ENCODE assay signal across 1 cellular context in genomic region chr16:20803561-20804214, GRCh38.
A peak's percentile ranks its signal among the peaks of the same experiment; 100 is the strongest.
TF ChIP-seq lines count a peak whose summit lies in the region.

No MANE protein-coding gene starts in this region.

TF ChIP-seq in HepG2, 621 proteins besides CTCF, POLR2A, EP300 and RAD21 (continued from another document and continues in another):
- TF ChIP-seq MEIS2 (CRISPR knock-in tag; IDR thresholded peaks at IDR 0.05) = peak; percentile 80
- peak; percentile 15; the same call in 1 of the 2 replicates for TF ChIP-seq ZNF770 (CRISPR knock-in tag; IDR thresholded peaks at IDR 0.05)
- 0 out of 2 replicates have a peak, but pooled peaks have one; percentile 27 for TF ChIP-seq ZZZ3 (CRISPR knock-in tag; IDR thresholded peaks at IDR 0.05; ENCODE audit: borderline replicate concordance)
- 0 out of 2 replicates have a peak, but pooled peaks have one; percentile 56 for TF ChIP-seq HHEX (CRISPR knock-in tag; IDR thresholded peaks at IDR 0.05)
- no peak for TF ChIP-seq GTF2F1 (IDR thresholded peaks at IDR 0.05; ENCODE audit: low read length)
- peak; percentile 68; the same call in 1 of the 2 replicates for TF ChIP-seq ZNF709 (CRISPR knock-in tag; IDR thresholded peaks at IDR 0.05)
- TF ChIP-seq ZSCAN31 (CRISPR knock-in tag; IDR thresholded peaks at IDR 0.05; ENCODE audit: low read depth) = peak; percentile 64; the same call in 1 of the 2 replicates
- TF ChIP-seq ZSCAN9 (CRISPR knock-in tag; IDR thresholded peaks at IDR 0.05; ENCODE audit: borderline replicate concordance) = peak; percentile 27; the same call in 1 of the 2 replicates
- peak; percentile 78; the same call in 1 of the 2 replicates for TF ChIP-seq ZBTB20 (CRISPR knock-in tag; IDR thresholded peaks at IDR 0.05; ENCODE audit: borderline replicate concordance, low read depth)
- TF ChIP-seq ETS1 (CRISPR knock-in tag; IDR thresholded peaks at IDR 0.05) = no peak
- no peak for TF ChIP-seq PCBP2 (optimal IDR thresholded peaks at IDR 0.05; ENCODE audit: low read depth, low read length, poor library complexity, severe bottlenecking)
- TF ChIP-seq ZNF124 (CRISPR knock-in tag; IDR thresholded peaks at IDR 0.05) = 0 out of 2 replicates have a peak, but pooled peaks have one; percentile 23
- TF ChIP-seq TBX3 (IDR thresholded peaks at IDR 0.05; ENCODE audit: borderline replicate concordance) = peak; percentile 92
- TF ChIP-seq RELA (CRISPR knock-in tag; IDR thresholded peaks at IDR 0.05) = no peak
- peak; percentile 61; the same call in 1 of the 2 replicates for TF ChIP-seq POGK (CRISPR knock-in tag; conservative IDR thresholded peaks at IDR 0.05)
- peak; percentile 76; the same call in 1 of the 2 replicates for TF ChIP-seq AHDC1 (CRISPR knock-in tag; IDR thresholded peaks at IDR 0.05; ENCODE audit: borderline replicate concordance)
- no peak for TF ChIP-seq CENPBD1 (CRISPR knock-in tag; IDR thresholded peaks at IDR 0.05; ENCODE audit: borderline replicate concordance, low read depth)
- peak; percentile 80; the same call in 1 of the 2 replicates for TF ChIP-seq GZF1 (CRISPR knock-in tag; IDR thresholded peaks at IDR 0.05)
- TF ChIP-seq DRAP1 (CRISPR knock-in tag; IDR thresholded peaks at IDR 0.05) = peak; percentile 69
- TF ChIP-seq ZFYVE20 (CRISPR knock-in tag; IDR thresholded peaks at IDR 0.05; ENCODE audit: borderline replicate concordance, low read depth) = no peak
- peak; percentile 99 for TF ChIP-seq MIXL1 (CRISPR knock-in tag; IDR thresholded peaks at IDR 0.05)
- TF ChIP-seq TCF7 (IDR thresholded peaks at IDR 0.05; ENCODE audit: low read depth) = no peak
- TF ChIP-seq STAT6 (CRISPR knock-in tag; IDR thresholded peaks at IDR 0.05; ENCODE audit: borderline replicate concordance) = peak; percentile 96
- peak; percentile 93 for TF ChIP-seq MEF2D (CRISPR knock-in tag; IDR thresholded peaks at IDR 0.05)
- peak; percentile 36; the same call in 1 of the 2 replicates for TF ChIP-seq THAP8 (CRISPR knock-in tag; IDR thresholded peaks at IDR 0.05; ENCODE audit: borderline replicate concordance)
- TF ChIP-seq BRD4 (CRISPR knock-in tag; IDR thresholded peaks at IDR 0.05) = peak; percentile 83; the same call in 1 of the 2 replicates
- TF ChIP-seq ZNF263 (CRISPR knock-in tag; IDR thresholded peaks at IDR 0.05) = no peak
- peak; percentile 84 for TF ChIP-seq POLR2AphosphoS5 (IDR thresholded peaks at IDR 0.05; ENCODE audit: low read depth, low read length)
- TF ChIP-seq ZNF607 (CRISPR knock-in tag; IDR thresholded peaks at IDR 0.05; ENCODE audit: borderline replicate concordance) = peak; percentile 35; the same call in 1 of the 2 replicates
- no peak for TF ChIP-seq ZNF773 (CRISPR knock-in tag; IDR thresholded peaks at IDR 0.05; ENCODE audit: borderline replicate concordance)
- TF ChIP-seq ZNF740 (CRISPR knock-in tag; IDR thresholded peaks at IDR 0.05) = no peak
- TF ChIP-seq ZNF776 (CRISPR knock-in tag; IDR thresholded peaks at IDR 0.05) = no peak
- TF ChIP-seq RXRB (CRISPR knock-in tag; IDR thresholded peaks at IDR 0.05; ENCODE audit: borderline replicate concordance) = peak; percentile 52; the same call in 1 of the 2 replicates
- TF ChIP-seq ZNF343 (CRISPR knock-in tag; IDR thresholded peaks at IDR 0.05) = no peak
- TF ChIP-seq PPARG (CRISPR knock-in tag; conservative IDR thresholded peaks at IDR 0.05) = peak; percentile 59
- TF ChIP-seq FOXK2 (IDR thresholded peaks at IDR 0.05) = no peak
- TF ChIP-seq GMEB2 (CRISPR knock-in tag; IDR thresholded peaks at IDR 0.05; ENCODE audit: low read depth) = no peak; the same call in 1 of the 2 replicates
- no peak for TF ChIP-seq ZNF24 (IDR thresholded peaks at IDR 0.05)
- TF ChIP-seq RAD51 (IDR thresholded peaks at IDR 0.05; ENCODE audit: borderline replicate concordance) = no peak
- TF ChIP-seq TOPORS (CRISPR knock-in tag; IDR thresholded peaks at IDR 0.05) = peak; percentile 77
- TF ChIP-seq HIVEP1 (CRISPR knock-in tag; IDR thresholded peaks at IDR 0.05) = no peak
- TF ChIP-seq ONECUT2 (CRISPR knock-in tag; IDR thresholded peaks at IDR 0.05) = peak; percentile 76
- TF ChIP-seq ZNF460 (CRISPR knock-in tag; IDR thresholded peaks at IDR 0.05; ENCODE audit: borderline replicate concordance) = no peak
- peak; percentile 49; the same call in 1 of the 2 replicates for TF ChIP-seq ATF7-NPFF (CRISPR knock-in tag; IDR thresholded peaks at IDR 0.05; ENCODE audit: low read depth)
- TF ChIP-seq ZNF800 (CRISPR knock-in tag; IDR thresholded peaks at IDR 0.05) = no peak
